Comparison of ENCODE assay signal across 1 cellular context in the genomic region with DNA sequence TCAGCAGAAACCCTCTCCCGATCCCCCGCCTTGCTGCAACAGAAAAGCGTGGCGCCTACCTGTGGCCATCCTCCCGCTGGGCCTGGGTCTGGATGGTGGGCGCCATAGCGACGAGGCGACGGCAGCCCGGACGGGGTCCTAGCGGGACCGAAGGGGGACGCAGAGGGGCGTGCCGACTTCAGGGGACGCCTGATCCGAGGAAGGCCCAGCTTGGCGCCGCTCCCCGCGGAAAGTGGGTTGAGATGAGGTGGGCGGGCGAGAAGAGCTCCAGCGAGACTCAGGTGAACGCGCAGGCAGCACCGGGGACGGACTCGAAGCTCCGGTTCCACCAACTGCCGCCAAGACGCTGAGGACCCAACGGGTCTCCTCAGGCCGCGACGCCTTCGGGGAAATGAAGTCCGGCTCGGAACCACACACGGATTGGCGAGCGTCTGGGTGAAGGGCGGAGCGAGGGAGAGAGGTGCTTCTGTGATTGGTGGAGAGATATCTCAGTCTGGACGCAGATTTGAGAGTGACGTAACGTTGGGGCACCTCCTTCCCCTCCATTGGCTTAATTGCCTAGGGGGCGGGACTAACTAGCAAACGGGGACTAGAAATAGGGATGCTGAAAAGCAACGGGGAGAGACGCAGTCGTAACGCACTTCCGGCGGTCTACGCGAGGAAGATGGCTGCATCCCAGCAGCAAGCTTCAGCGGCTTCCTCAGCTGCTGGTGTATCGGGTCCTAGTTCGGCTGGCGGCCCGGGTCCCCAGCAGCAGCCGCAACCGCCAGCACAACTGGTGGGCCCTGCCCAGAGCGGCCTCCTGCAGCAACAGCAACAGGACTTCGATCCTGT.
A peak's percentile ranks its signal among the peaks of the same experiment; 100 is the strongest.
TF ChIP-seq lines count a peak whose summit lies in the region.

A gene with protein sequence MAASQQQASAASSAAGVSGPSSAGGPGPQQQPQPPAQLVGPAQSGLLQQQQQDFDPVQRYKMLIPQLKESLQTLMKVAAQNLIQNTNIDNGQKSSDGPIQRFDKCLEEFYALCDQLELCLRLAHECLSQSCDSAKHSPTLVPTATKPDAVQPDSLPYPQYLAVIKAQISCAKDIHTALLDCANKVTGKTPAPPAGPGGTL (plus strand): TSS at position 620 of the 834 bp plus-strand sequence. CDS start 45 bp downstream, at position 665.
Gene PAF1, minus strand, starts transcription at position 348 of the 834 bp plus-strand sequence. Its CDS starts 242 bp downstream, at position 106.

TF ChIP-seq in HepG2, 621 proteins besides CTCF, POLR2A, EP300 and RAD21 (continued from another document):
- TF ChIP-seq, protein P1, sequence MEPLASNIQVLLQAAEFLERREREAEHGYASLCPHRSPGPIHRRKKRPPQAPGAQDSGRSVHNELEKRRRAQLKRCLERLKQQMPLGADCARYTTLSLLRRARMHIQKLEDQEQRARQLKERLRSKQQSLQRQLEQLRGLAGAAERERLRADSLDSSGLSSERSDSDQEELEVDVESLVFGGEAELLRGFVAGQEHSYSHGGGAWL (CRISPR knock-in tag; IDR thresholded peaks at IDR 0.05): 0 out of 2 replicates have a peak, but pooled peaks have one; percentile 27
- TF ChIP-seq GPN1 (CRISPR knock-in tag; IDR thresholded peaks at IDR 0.05; ENCODE audit: borderline replicate concordance) (peak; percentile 79; the same call in 1 of the 2 replicates), KMT2B (CRISPR knock-in tag; IDR thresholded peaks at IDR 0.05) (peak; percentile 61; the same call in 1 of the 2 replicates), PHF5A (CRISPR knock-in tag; IDR thresholded peaks at IDR 0.05; ENCODE audit: low read depth, unreplicated experiment) (peak; percentile 57), ZNF709 (CRISPR knock-in tag; IDR thresholded peaks at IDR 0.05) (peak; percentile 58; the same call in 1 of the 2 replicates), ZBTB34 (CRISPR knock-in tag; IDR thresholded peaks at IDR 0.05) (no peak), CENPX (CRISPR knock-in tag; IDR thresholded peaks at IDR 0.05) (no peak), ZNF530 (CRISPR knock-in tag; IDR thresholded peaks at IDR 0.05; ENCODE audit: low read depth) (no peak), ZMAT3 (CRISPR knock-in tag; conservative IDR thresholded peaks at IDR 0.05) (0 out of 2 replicates have a peak, but pooled peaks have one; percentile 68), ZNF703 (CRISPR knock-in tag; IDR thresholded peaks at IDR 0.05; ENCODE audit: borderline replicate concordance) (no peak), HMG20A (CRISPR knock-in tag; IDR thresholded peaks at IDR 0.05; ENCODE audit: borderline replicate concordance) (no peak), DNMT1 (CRISPR knock-in tag; IDR thresholded peaks at IDR 0.05) (peak; percentile 93; the same call in 1 of the 2 replicates), HNRNPLL (IDR thresholded peaks at IDR 0.05; ENCODE audit: low read depth, low read length, poor library complexity, severe bottlenecking) (no peak), ZNF350 (CRISPR knock-in tag; IDR thresholded peaks at IDR 0.05; ENCODE audit: borderline replicate concordance, low read depth) (peak; percentile 70; the same call in 1 of the 2 replicates), ZNF335 (CRISPR knock-in tag; IDR thresholded peaks at IDR 0.05) (peak; percentile 100), SP5 (CRISPR knock-in tag; IDR thresholded peaks at IDR 0.05; ENCODE audit: borderline replicate concordance, low read depth) (no peak), ZNF772 (CRISPR knock-in tag; IDR thresholded peaks at IDR 0.05) (no peak; the same call in 1 of the 2 replicates), PAXIP1 (CRISPR knock-in tag; conservative IDR thresholded peaks at IDR 0.05) (peak; percentile 39; the same call in 1 of the 2 replicates), SMYD3 (CRISPR knock-in tag; IDR thresholded peaks at IDR 0.05) (no peak), SMC3 (IDR thresholded peaks at IDR 0.05; ENCODE audit: low read length) (no peak)
- TF ChIP-seq, protein P2, sequence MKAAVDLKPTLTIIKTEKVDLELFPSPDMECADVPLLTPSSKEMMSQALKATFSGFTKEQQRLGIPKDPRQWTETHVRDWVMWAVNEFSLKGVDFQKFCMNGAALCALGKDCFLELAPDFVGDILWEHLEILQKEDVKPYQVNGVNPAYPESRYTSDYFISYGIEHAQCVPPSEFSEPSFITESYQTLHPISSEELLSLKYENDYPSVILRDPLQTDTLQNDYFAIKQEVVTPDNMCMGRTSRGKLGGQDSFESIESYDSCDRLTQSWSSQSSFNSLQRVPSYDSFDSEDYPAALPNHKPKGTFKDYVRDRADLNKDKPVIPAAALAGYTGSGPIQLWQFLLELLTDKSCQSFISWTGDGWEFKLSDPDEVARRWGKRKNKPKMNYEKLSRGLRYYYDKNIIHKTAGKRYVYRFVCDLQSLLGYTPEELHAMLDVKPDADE (CRISPR knock-in tag; IDR thresholded peaks at IDR 0.05): peak; percentile 61; the same call in 1 of the 2 replicates
- TF ChIP-seq, protein P3, sequence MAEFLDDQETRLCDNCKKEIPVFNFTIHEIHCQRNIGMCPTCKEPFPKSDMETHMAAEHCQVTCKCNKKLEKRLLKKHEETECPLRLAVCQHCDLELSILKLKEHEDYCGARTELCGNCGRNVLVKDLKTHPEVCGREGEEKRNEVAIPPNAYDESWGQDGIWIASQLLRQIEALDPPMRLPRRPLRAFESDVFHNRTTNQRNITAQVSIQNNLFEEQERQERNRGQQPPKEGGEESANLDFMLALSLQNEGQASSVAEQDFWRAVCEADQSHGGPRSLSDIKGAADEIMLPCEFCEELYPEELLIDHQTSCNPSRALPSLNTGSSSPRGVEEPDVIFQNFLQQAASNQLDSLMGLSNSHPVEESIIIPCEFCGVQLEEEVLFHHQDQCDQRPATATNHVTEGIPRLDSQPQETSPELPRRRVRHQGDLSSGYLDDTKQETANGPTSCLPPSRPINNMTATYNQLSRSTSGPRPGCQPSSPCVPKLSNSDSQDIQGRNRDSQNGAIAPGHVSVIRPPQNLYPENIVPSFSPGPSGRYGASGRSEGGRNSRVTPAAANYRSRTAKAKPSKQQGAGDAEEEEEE (CRISPR knock-in tag; IDR thresholded peaks at IDR 0.05; ENCODE audit: borderline replicate concordance): peak; percentile 89; the same call in 1 of the 2 replicates
- TF ChIP-seq, protein P4, sequence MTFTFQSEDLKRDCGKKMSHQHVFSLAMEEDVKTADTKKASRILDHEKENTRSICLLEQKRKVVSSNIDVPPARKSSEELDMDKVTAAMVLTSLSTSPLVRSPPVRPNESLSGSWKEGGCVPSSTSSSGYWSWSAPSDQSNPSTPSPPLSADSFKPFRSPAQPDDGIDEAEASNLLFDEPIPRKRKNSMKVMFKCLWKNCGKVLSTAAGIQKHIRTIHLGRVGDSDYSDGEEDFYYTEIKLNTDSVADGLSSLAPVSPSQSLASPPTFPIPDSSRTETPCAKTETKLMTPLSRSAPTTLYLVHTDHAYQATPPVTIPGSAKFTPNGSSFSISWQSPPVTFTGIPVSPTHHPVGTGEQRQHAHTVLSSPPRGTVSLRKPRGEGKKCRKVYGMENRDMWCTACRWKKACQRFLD (CRISPR knock-in tag; IDR thresholded peaks at IDR 0.05; ENCODE audit: borderline replicate concordance): peak; percentile 77
- TF ChIP-seq, protein P5, sequence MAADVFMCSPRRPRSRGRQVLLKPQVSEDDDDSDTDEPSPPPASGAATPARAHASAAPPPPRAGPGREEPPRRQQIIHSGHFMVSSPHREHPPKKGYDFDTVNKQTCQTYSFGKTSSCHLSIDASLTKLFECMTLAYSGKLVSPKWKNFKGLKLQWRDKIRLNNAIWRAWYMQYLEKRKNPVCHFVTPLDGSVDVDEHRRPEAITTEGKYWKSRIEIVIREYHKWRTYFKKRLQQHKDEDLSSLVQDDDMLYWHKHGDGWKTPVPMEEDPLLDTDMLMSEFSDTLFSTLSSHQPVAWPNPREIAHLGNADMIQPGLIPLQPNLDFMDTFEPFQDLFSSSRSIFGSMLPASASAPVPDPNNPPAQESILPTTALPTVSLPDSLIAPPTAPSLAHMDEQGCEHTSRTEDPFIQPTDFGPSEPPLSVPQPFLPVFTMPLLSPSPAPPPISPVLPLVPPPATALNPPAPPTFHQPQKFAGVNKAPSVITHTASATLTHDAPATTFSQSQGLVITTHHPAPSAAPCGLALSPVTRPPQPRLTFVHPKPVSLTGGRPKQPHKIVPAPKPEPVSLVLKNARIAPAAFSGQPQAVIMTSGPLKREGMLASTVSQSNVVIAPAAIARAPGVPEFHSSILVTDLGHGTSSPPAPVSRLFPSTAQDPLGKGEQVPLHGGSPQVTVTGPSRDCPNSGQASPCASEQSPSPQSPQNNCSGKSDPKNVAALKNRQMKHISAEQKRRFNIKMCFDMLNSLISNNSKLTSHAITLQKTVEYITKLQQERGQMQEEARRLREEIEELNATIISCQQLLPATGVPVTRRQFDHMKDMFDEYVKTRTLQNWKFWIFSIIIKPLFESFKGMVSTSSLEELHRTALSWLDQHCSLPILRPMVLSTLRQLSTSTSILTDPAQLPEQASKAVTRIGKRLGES (CRISPR knock-in tag; IDR thresholded peaks at IDR 0.05; ENCODE audit: borderline replicate concordance): 0 out of 2 replicates have a peak, but pooled peaks have one; percentile 34
TF ChIP-seq in HepG2: peak in this region for 295.
